12 cellular contexts compared by ENCODE assay signal in the genomic region with DNA sequence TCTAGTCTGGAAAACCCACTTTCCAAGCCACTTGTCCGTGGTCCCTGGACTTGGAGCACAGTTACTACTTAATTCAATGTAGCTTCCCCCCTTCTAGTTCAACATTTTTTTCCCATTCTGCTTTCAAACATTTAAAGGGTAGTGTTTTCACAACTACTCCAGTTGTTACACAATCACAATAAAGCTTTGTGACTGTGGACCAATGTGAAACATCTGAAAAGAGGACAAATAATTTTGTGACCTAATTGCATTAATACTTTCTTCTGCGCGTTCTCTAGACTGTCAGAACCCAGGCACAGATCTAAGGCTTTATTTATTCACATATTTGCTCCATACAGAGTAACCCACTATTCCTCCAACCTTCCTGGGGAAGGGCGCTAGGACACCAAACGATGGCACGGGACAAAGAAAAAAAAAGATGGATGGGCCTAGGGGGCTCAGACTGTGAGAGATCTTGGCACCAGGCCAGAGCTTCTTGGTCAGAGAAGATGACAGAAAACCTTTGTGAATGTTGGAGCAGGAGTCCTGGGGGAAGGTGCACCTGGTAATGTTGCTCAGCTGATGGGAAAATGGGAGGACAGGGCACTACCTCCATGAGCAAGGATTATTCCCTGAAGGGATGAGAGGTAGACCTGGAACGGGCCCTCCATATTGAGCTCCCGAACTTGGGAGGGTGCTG. TPM values are rescaled to one million over a fixed set of nuclear protein-coding genes. Genes with fewer than 3 reads are reported as not detected.
DNase-seq lines count a peak whose midpoint lies in the region; ATAC-seq, FAIRE-seq and TF ChIP-seq lines count a peak whose summit lies in the region.
"Had no signal": no experiment of that assay in that cellular context is flagged by ENCODE, and none has a peak within 500 bp of the region (broad histone marks: within the 10 kb centered on the region; RNA-seq: fewer than 3 reads in every experiment).

No MANE protein-coding gene starts in this region.

- WGBS in heart right ventricle, 2 donors: 90 to 92% methylated on average over 8 of the region's 8 CpGs
- 54 to 61% methylated on average over 8 of the region's 8 CpGs for WGBS in tibial nerve, 2 donors

- peaks cover 27% of the 10 kb centered on the region for H3K4me1 Mint-ChIP-seq in activated T-helper 1 cell treated with anti-CD3 and anti-CD28 coated beads, Interleukin-12 subunit alpha, Interleukin-12 subunit beta, Interleukin-2, Interleukin-4 antibody, amounts not matched to agents 30 ng/mL and 10 ng/mL and 1 ng/mL, durations not matched to agents 14 hours and 24 hours and 36 hours (ENCODE audit: low read depth)

- intact Hi-C loops in heart right ventricle (cut with DNase I): loop anchor here in 6 of 10 donors (5.0 to 10.0 kb wide), 5 partner anchors 82 to 262 kb away; no protein-coding TSS in a partner anchor
- intact Hi-C loops in activated T-helper 1 cell treated with anti-CD3 and anti-CD28 coated beads, Interleukin-12 subunit alpha, Interleukin-12 subunit beta, Interleukin-2, Interleukin-4 antibody, amounts not matched to agents 30 ng/mL and 10 ng/mL and 1 ng/mL, durations not matched to agents 14 hours and 24 hours and 36 hours (cut with micrococcal nuclease): loop anchor here (5.0 kb wide), 1 partner anchor 84 kb away; no protein-coding TSS in a partner anchor

- no peak overlapping the region for H2AFZ ChIP-seq in keratinocyte (ENCODE audit: control insufficient read depth, low read length)

- H4K20me1 ChIP-seq in keratinocyte (ENCODE audit: control insufficient read depth, extremely low read depth, insufficient read depth, low read length): no peaks in the 10 kb centered on the region

- H3K79me2 ChIP-seq in keratinocyte (ENCODE audit: control insufficient read depth, insufficient read depth, low read length): peaks cover 35% of the 10 kb centered on the region

- H3K9me1 ChIP-seq in keratinocyte (ENCODE audit: control insufficient read depth, extremely low read depth, insufficient read depth, low read length): no peaks in the 10 kb centered on the region

- no peak for DNase-seq in cardiac muscle cell (ENCODE audit: low read depth in 1 of 2, low spot score in 1 of 2)
- DNase-seq in heart right ventricle: no peak
- DNase-seq in activated T-helper 1 cell treated with anti-CD3 and anti-CD28 coated beads, Interleukin-12 subunit alpha, Interleukin-12 subunit beta, Interleukin-2, Interleukin-4 antibody, amounts not matched to agents 30 ng/mL and 10 ng/mL and 1 ng/mL, durations not matched to agents 14 hours and 24 hours and 36 hours (ENCODE audit: low spot score): no peak
- no peak for DNase-seq in keratinocyte (ENCODE audit: low read depth, low spot score)
- DNase-seq in tibial nerve (ENCODE audit: low spot score in 2 of 2): no peak
- DNase-seq in effector CD8-positive, alpha-beta T cell (lab: John Stamatoyannopoulos, UW): no peak
- DNase-seq: DMS79, foreskin fibroblast, NCI-H524 treated with DMSO at 0.1 percent for 48 hours had no signal

- no peak for ATAC-seq in heart right ventricle
- no peak for ATAC-seq in HG03469 (IDR thresholded peaks at IDR 0.05; ENCODE audit: unreplicated experiment)
- ATAC-seq in HG02840 (IDR thresholded peaks at IDR 0.05; ENCODE audit: low FRiP score, unreplicated experiment): no peak

- H3K4me3 ChIP-seq in cardiac muscle cell: peak overlapping the region; percentile 87
- H3K4me3 ChIP-seq in heart right ventricle: no peak overlapping the region
- no peak overlapping the region for H3K4me3 ChIP-seq in keratinocyte (ENCODE audit: control insufficient read depth in 2 of 3, extremely low read depth in 1 of 3, insufficient read depth in 2 of 3, low read depth in 1 of 3, low read length in 3 of 3)
- H3K4me3 ChIP-seq in tibial nerve: peak overlapping the region in 1 of 4 donors; percentile 76

- TF ChIP-seq CTCF in cardiac muscle cell (IDR thresholded peaks at IDR 0.05; ENCODE audit: low read depth, low read length) (no peak), heart right ventricle (IDR thresholded peaks at IDR 0.05) (no peak), keratinocyte (optimal IDR thresholded peaks at IDR 0.05 in 1 of 3, IDR thresholded peaks at IDR 0.05 in 1 of 3, conservative IDR thresholded peaks at IDR 0.05 in 1 of 3; ENCODE audit: extremely low read depth in 1 of 3, insufficient read depth in 2 of 3, low read length in 3 of 3) (no peak), tibial nerve (IDR thresholded peaks at IDR 0.05) (no peak)

- peak overlapping the region; percentile 59 for H3K9ac ChIP-seq in keratinocyte (ENCODE audit: control insufficient read depth, extremely low read depth, insufficient read depth, low read length)

- H3K27ac Mint-ChIP-seq in activated T-helper 1 cell treated with anti-CD3 and anti-CD28 coated beads, Interleukin-12 subunit alpha, Interleukin-12 subunit beta, Interleukin-2, Interleukin-4 antibody, amounts not matched to agents 30 ng/mL and 10 ng/mL and 1 ng/mL, durations not matched to agents 14 hours and 24 hours and 36 hours: no peak overlapping the region

- dilution Hi-C loops in keratinocyte (cut with MboI; ENCODE audit: extremely low pct_ligation_motif_present, low sequenced_read_pairs): no loop called here

- no peak for FAIRE-seq in keratinocyte (lab: Jason Lieb, UNC)

- no peaks in the 10 kb centered on the region for H3K36me3 Mint-ChIP-seq in activated T-helper 1 cell treated with anti-CD3 and anti-CD28 coated beads, Interleukin-12 subunit alpha, Interleukin-12 subunit beta, Interleukin-2, Interleukin-4 antibody, amounts not matched to agents 30 ng/mL and 10 ng/mL and 1 ng/mL, durations not matched to agents 14 hours and 24 hours and 36 hours (ENCODE audit: low read depth)

- peak overlapping the region; percentile 68 for H3K4me3 Mint-ChIP-seq in activated T-helper 1 cell treated with anti-CD3 and anti-CD28 coated beads, Interleukin-12 subunit alpha, Interleukin-12 subunit beta, Interleukin-2, Interleukin-4 antibody, amounts not matched to agents 30 ng/mL and 10 ng/mL and 1 ng/mL, durations not matched to agents 14 hours and 24 hours and 36 hours

- H3K4me1 ChIP-seq in cardiac muscle cell (ENCODE audit: low read depth): peaks cover 39% of the 10 kb centered on the region
- peaks cover 17 to 56% (median 39%) of the 10 kb centered on the region in 9 donors for H3K4me1 ChIP-seq in heart right ventricle
- peaks cover 47% of the 10 kb centered on the region for H3K4me1 ChIP-seq in keratinocyte (ENCODE audit: control insufficient read depth, extremely low read depth, insufficient read depth, low read length)
- peaks cover 0 to 72% (median 32%) of the 10 kb centered on the region in 4 donors for H3K4me1 ChIP-seq in tibial nerve

- H3K9me3 ChIP-seq in cardiac muscle cell (ENCODE audit: low read depth) (no peaks in the 10 kb centered on the region), heart right ventricle (no peaks in the 10 kb centered on the region), keratinocyte (ENCODE audit: control insufficient read depth, low read depth, low read length) (no peaks in the 10 kb centered on the region), tibial nerve (no peaks in the 10 kb centered on the region)
- H3K9me3 ChIP-seq: HAP-1 had no signal

- peak overlapping the region; percentile 77 for H3K4me2 ChIP-seq in keratinocyte (ENCODE audit: control insufficient read depth, extremely low read depth, insufficient read depth, low read depth, low read length)

- no peaks in the 10 kb centered on the region for H3K27me3 ChIP-seq in cardiac muscle cell
- H3K27me3 ChIP-seq in heart right ventricle: peaks cover 0 to 24% (median 0%) of the 10 kb centered on the region in 7 donors
- H3K27me3 ChIP-seq in keratinocyte (ENCODE audit: control insufficient read depth, extremely low read depth, insufficient read depth, low read length): no peaks in the 10 kb centered on the region
- H3K27me3 ChIP-seq in tibial nerve: no peaks in the 10 kb centered on the region

- TF ChIP-seq POLR2A in tibial nerve (IDR thresholded peaks at IDR 0.05): no peak

- H3K27ac ChIP-seq in cardiac muscle cell (no peak overlapping the region), heart right ventricle (peak overlapping the region in 1 of 10 donors; percentile 88), keratinocyte (ENCODE audit: control insufficient read depth, insufficient read depth, low read length) (no peak overlapping the region), tibial nerve (peak overlapping the region; percentile 78 to 97 (median 90))

- H3K36me3 ChIP-seq in cardiac muscle cell (no peaks in the 10 kb centered on the region), heart right ventricle (no peaks in the 10 kb centered on the region), keratinocyte (ENCODE audit: control insufficient read depth in 2 of 2, extremely low read depth in 1 of 2, insufficient read depth in 2 of 2, low read length in 2 of 2) (peaks cover 9 to 13% of the 10 kb centered on the region in 2 experiments), tibial nerve (no peaks in the 10 kb centered on the region)
- H3K36me3 ChIP-seq: HAP-1 had no signal

- TF ChIP-seq EP300 in tibial nerve (IDR thresholded peaks at IDR 0.05): peak in 1 of 2 donors; percentile 13

- peaks cover 59% of the 10 kb centered on the region for H3K27me3 Mint-ChIP-seq in activated T-helper 1 cell treated with anti-CD3 and anti-CD28 coated beads, Interleukin-12 subunit alpha, Interleukin-12 subunit beta, Interleukin-2, Interleukin-4 antibody, amounts not matched to agents 30 ng/mL and 10 ng/mL and 1 ng/mL, durations not matched to agents 14 hours and 24 hours and 36 hours (ENCODE audit: insufficient read depth)

- no peaks in the 10 kb centered on the region for H3K9me3 Mint-ChIP-seq in activated T-helper 1 cell treated with anti-CD3 and anti-CD28 coated beads, Interleukin-12 subunit alpha, Interleukin-12 subunit beta, Interleukin-2, Interleukin-4 antibody, amounts not matched to agents 30 ng/mL and 10 ng/mL and 1 ng/mL, durations not matched to agents 14 hours and 24 hours and 36 hours

RNA-seq across cellular contexts. Expression of a gene that starts 1.3 kb away (rescaled TPM):
- 36.5 and 75.9 TPM in 2 replicates for total RNA-seq in cardiac muscle cell
- polyA plus RNA-seq in cardiac muscle cell: 32.2 and 48.1 TPM in 2 replicates
- total RNA-seq in heart right ventricle: 10 to 100 TPM; 30.6 to 44.9 (median 36.0) TPM
- polyA plus RNA-seq in heart right ventricle: 10 to 100 TPM in 1 of 2 donors, 1 to 10 TPM in 1; 6.9 to 14.2 TPM
- 9.6 and 10.4 TPM in 2 replicates for total RNA-seq in activated T-helper 1 cell treated with anti-CD3 and anti-CD28 coated beads, Interleukin-12 subunit alpha, Interleukin-12 subunit beta, Interleukin-2, Interleukin-4 antibody, amounts not matched to agents 30 ng/mL and 10 ng/mL and 1 ng/mL, durations not matched to agents 14 hours and 24 hours and 36 hours
- polyA plus RNA-seq in keratinocyte: 31.0 to 56.6 TPM (median 33.9 TPM) in 3 replicates
- 22.4 TPM for polyA plus RNA-seq in keratinocyte (2011; ENCODE audit: low read depth)
- polyA plus RNA-seq in keratinocyte (2011; cell fraction: cytosol; rRNA removed): 32.2 and 35.6 TPM in 2 replicates
- 116 and 136 TPM in 2 replicates for polyA plus RNA-seq in keratinocyte (2011; cell fraction: nucleus; rRNA removed)
- polyA plus RNA-seq in keratinocyte (2012; ENCODE audit: low replicate concordance): 46.1 and 73.7 TPM in 2 replicates
- polyA minus RNA-seq in keratinocyte: 46.4 to 127 TPM (median 59.1 TPM) in 3 replicates
- 63.7 TPM for polyA minus RNA-seq in keratinocyte (2011; cell fraction: cytosol; rRNA and poly(A)+ RNA removed)
- 88.9 and 140 TPM in 2 replicates for polyA minus RNA-seq in keratinocyte (2011; cell fraction: nucleus; rRNA and poly(A)+ RNA removed)
- 100 to 1,000 TPM; 128 to 154 (median 136) TPM for total RNA-seq in tibial nerve

Comparison
In these comparisons a context has a peak if more than half of its experiments do, and no peak if none do; other contexts are left out.
1. H3K27ac ChIP-seq: peak in tibial nerve (4 of 4); none in cardiac muscle cell (single experiment) and keratinocyte (single experiment).